8 cellular contexts compared by ENCODE assay signal in the genomic region with DNA sequence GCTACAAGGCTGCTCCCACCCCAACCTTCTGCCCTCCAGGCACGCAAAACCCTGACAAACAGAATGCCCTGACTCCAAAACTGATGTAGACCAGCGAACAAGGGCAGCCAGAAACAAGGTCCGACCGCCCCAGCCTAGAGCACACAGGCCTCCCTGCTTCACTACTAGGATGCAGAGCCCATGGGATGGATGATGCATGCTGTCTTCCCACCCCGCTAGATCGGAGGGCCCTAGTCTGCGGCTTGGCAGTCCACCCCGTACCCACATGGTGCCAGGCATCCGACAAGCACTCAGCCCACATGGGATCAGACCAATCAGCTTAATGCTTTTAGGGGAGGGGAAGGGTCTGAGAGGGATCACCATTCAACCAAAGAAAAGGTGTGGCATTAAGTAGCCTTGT. TPM values are rescaled to one million over a fixed set of nuclear protein-coding genes. Genes with fewer than 3 reads are reported as not detected.
DNase-seq lines count a peak whose midpoint lies in the region; ATAC-seq and TF ChIP-seq lines count a peak whose summit lies in the region.

No MANE protein-coding gene starts in this region.

- no peaks in the 10 kb centered on the region for H3K27me3 ChIP-seq in HAP-1 (ENCODE audit: low read depth)
- no peaks in the 10 kb centered on the region for H3K27me3 ChIP-seq in gastroesophageal sphincter

- no peaks in the 10 kb centered on the region for H3K9me3 Mint-ChIP-seq in activated B cell treated with CpG ODN at 0.5 μM for 24 hours

- CTCF ChIA-PET in activated B cell treated with CpG ODN at 0.5 μM for 24 hours (lab: Charles Lee), result interaction anchor here (0.9 to 10.0 kb wide), 4 partner anchors 47 to 180 kb away, joined by 4 to 92 read pairs (median 15); no protein-coding TSS in a partner anchor

- WGBS in gastroesophageal sphincter (ENCODE audit: low coverage in 1 of 2), 2 donors, result 100% methylated on average over 1 of the region's 9 CpGs; no CpG with 5 or more reads in 1 of the 2 donors

- H3K4me1 ChIP-seq in HAP-1 (peaks cover 6% of the 10 kb centered on the region; the same call in 1 of the 2 replicates), gastroesophageal sphincter (peaks cover 3 to 62% (median 22%) of the 10 kb centered on the region in 3 donors)

- TF ChIP-seq POLR2A in gastroesophageal sphincter (IDR thresholded peaks at IDR 0.05), result no peak

- peaks cover 13% of the 10 kb centered on the region for H3K36me3 Mint-ChIP-seq in activated B cell treated with CpG ODN at 0.5 μM for 24 hours (ENCODE audit: low read depth)

- H3K9me3 ChIP-seq in HAP-1, result no peaks in the 10 kb centered on the region
- no peaks in the 10 kb centered on the region for H3K9me3 ChIP-seq in gastroesophageal sphincter

- POLR2A ChIA-PET in activated B cell treated with CpG ODN at 0.5 μM for 24 hours (lab: Charles Lee), result interaction anchor here (1.0 to 2.9 kb wide), 13 partner anchors 15 to 284 kb away, joined by 3 to 24 read pairs (median 4); a partner anchor contains a TSS

- H3K36me3 ChIP-seq in HAP-1 (replicated peaks) (no peaks in the 10 kb centered on the region), gastroesophageal sphincter (no peaks in the 10 kb centered on the region)

- in situ Hi-C loops in HAP-1 (cut with MboI; ENCODE audit: low sequenced_read_pairs), result no loop called here

- H3K27ac ChIP-seq in gastroesophageal sphincter, result peak overlapping the region in 3 of 4 donors; percentile 83 to 84 (median 83)
- H3K27ac ChIP-seq in skin epidermis, result peak overlapping the region in 20 of 21 experiments; percentile 77 to 95 (median 92)

- H3K4me3 ChIP-seq in HAP-1, result peak overlapping the region; percentile 87
- peak overlapping the region in 1 of 2 donors; percentile 84 for H3K4me3 ChIP-seq in gastroesophageal sphincter
- peak overlapping the region in 6 of 7 experiments; percentile 59 to 82 (median 64) for H3K4me3 ChIP-seq in skin epidermis

- intact Hi-C loops in activated B cell treated with CpG ODN at 0.5 μM for 24 hours (cut with micrococcal nuclease), result loop anchor here (2.0 to 5.0 kb wide), 3 partner anchors 15 to 419 kb away; a partner anchor contains a TSS

- H3K27me3 Mint-ChIP-seq in activated B cell treated with CpG ODN at 0.5 μM for 24 hours, result no peaks in the 10 kb centered on the region

- H3K4me1 Mint-ChIP-seq in activated B cell treated with CpG ODN at 0.5 μM for 24 hours, result peaks cover 72% of the 10 kb centered on the region

- no peak for TF ChIP-seq EP300 in gastroesophageal sphincter (IDR thresholded peaks at IDR 0.05)

- ATAC-seq in activated B cell treated with CpG ODN at 0.5 μM for 24 hours (ENCODE audit: low read depth) (no peak), gastroesophageal sphincter (no peak), GM18873 (IDR thresholded peaks at IDR 0.05; ENCODE audit: low FRiP score, unreplicated experiment) (no peak)

- TF ChIP-seq CTCF in activated B cell treated with CpG ODN at 0.5 μM for 24 hours (IDR thresholded peaks at IDR 0.05), result no peak
- no peak for TF ChIP-seq CTCF in gastroesophageal sphincter (IDR thresholded peaks at IDR 0.05)

- peak overlapping the region; percentile 95 for H3K27ac Mint-ChIP-seq in activated B cell treated with CpG ODN at 0.5 μM for 24 hours

- H3K4me3 Mint-ChIP-seq in activated B cell treated with CpG ODN at 0.5 μM for 24 hours, result peak overlapping the region; percentile 75

- DNase-seq in HAP-1 (ENCODE audit: low spot score in 2 of 2) (no peak), activated B cell treated with CpG ODN at 0.5 μM for 24 hours (no peak), SIG-M5 (lab: John Stamatoyannopoulos, UW) (no peak), NCI-H1092 treated with DMSO at 0.1 percent for 48 hours (lab: John Stamatoyannopoulos, UW) (no peak), ureter (ENCODE audit: low spot score) (no peak)

RNA-seq across cellular contexts. Expression of a gene that starts 30.6 kb away (rescaled TPM):
- total RNA-seq in activated B cell treated with CpG ODN at 0.5 μM for 24 hours (53.7 and 61.6 TPM in 2 replicates), gastroesophageal sphincter (10 to 100 TPM; 10.1 to 32.7 (median 19.2) TPM), ureter (68.0 TPM)
